Comparison of ENCODE assay signal across 19 cellular contexts in the genomic region with DNA sequence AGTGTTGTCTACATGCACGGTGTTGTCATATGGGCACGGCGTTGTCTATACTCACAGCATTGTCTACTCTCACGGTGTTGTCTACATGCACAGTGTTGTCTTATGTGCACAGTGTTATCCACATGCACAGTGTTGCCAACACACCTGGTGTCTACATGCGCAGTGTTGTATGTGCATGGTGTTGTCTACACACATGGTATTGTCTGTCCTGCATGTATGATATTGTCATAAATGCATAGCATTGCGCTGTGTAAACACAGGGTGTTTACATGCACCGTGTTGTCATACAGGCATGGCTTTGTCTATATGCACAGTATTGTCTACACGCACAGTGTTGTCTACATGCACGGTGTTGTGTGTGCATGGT. TPM values are rescaled to one million over a fixed set of nuclear protein-coding genes. Genes with fewer than 3 reads are reported as not detected.
DNase-seq lines count a peak whose midpoint lies in the region; ATAC-seq and TF ChIP-seq lines count a peak whose summit lies in the region.
"Had no signal": no experiment of that assay in that cellular context is flagged by ENCODE, and none has a peak within 500 bp of the region (broad histone marks: within the 10 kb centered on the region; RNA-seq: fewer than 3 reads in every experiment).

No MANE protein-coding gene starts in this region.

- peaks cover 33% of the 10 kb centered on the region for H3K4me1 ChIP-seq in KMS-11 (ENCODE audit: low read depth, poor library complexity, severe bottlenecking)

- no peaks in the 10 kb centered on the region for H4K20me1 ChIP-seq in KMS-11 (ENCODE audit: insufficient read depth)

- H3K27ac ChIP-seq in KMS-11: peak overlapping the region; percentile 54
- H3K27ac ChIP-seq in caudate nucleus (ENCODE audit: low read depth, low read length): peak overlapping the region; percentile 56
- peak overlapping the region; percentile 5 for H3K27ac ChIP-seq in temporal lobe (ENCODE audit: low read depth, low read length)
- no peak overlapping the region for H3K27ac ChIP-seq in coronary artery
- H3K27ac ChIP-seq: GM23248 had no signal

- peak overlapping the region; percentile 22; the same call in 1 of the 2 replicates for H2AFZ ChIP-seq in KMS-11 (ENCODE audit: low read depth)
- H2AFZ ChIP-seq: GM23248 had no signal

- peak overlapping the region; percentile 29; the same call in 1 of the 2 replicates for H3K4me2 ChIP-seq in KMS-11

- no peak for TF ChIP-seq CTCF in KMS-11 (conservative IDR thresholded peaks at IDR 0.05; ENCODE audit: low read depth, low read length)
- no peak for TF ChIP-seq CTCF in coronary artery (IDR thresholded peaks at IDR 0.05)

- ATAC-seq in left ventricle myocardium superior (no peak), Right ventricle myocardium superior (ENCODE audit: poor library complexity) (no peak)
- ATAC-seq: PC-3 had no signal

- H3K4me3 ChIP-seq in KMS-11 (IDR thresholded peaks at IDR 0.05; ENCODE audit: insufficient read depth, low read depth, low read length): no peak overlapping the region
- no peak overlapping the region for H3K4me3 ChIP-seq in coronary artery
- H3K4me3 ChIP-seq: GM23248 had no signal

- H3K79me2 ChIP-seq in KMS-11 (ENCODE audit: insufficient read depth, low read depth): no peaks in the 10 kb centered on the region

- no peaks in the 10 kb centered on the region for H3K36me3 ChIP-seq in KMS-11 (ENCODE audit: insufficient read depth)

- DNase-seq in left ventricle myocardium superior: peak; percentile 25
- no peak for DNase-seq in Right ventricle myocardium superior
- no peak for DNase-seq in caudate nucleus (lab: John Stamatoyannopoulos, UW)
- DNase-seq in coronary artery (ENCODE audit: low spot score): no peak
- no peak for DNase-seq in DMS 273 (lab: John Stamatoyannopoulos, UW; ENCODE audit: unreplicated experiment)
- no peak for DNase-seq in DMS153 treated with DMSO at 0.1 percent for 48 hours (lab: John Stamatoyannopoulos, UW; ENCODE audit: unreplicated experiment)
- DNase-seq: 8988T; CD8-positive, alpha-beta memory T cell; GF-D8; GM23248; HCEC 1CT; MV-4-11; NCI-H187 treated with DMSO at 0.1 percent for 48 hours; NCI-H2171; NCI-H446; NK-92 treated with Interleukin-12 subunit alpha and Interleukin-12 subunit beta, amount 100 ng/mL, for 24 hours; PC-3 had no signal

- intact Hi-C loops in left ventricle myocardium superior (cut with micrococcal nuclease): no loop called here
- intact Hi-C loops in Right ventricle myocardium superior (cut with DNase I): no loop called here

- H3K27me3 ChIP-seq in KMS-11 (ENCODE audit: insufficient read depth, low read depth): no peaks in the 10 kb centered on the region

- no peak overlapping the region for H3K9ac ChIP-seq in KMS-11
- H3K9ac ChIP-seq: GM23248 had no signal

RNA-seq across cellular contexts. Expression of a gene that starts 6.8 kb away (rescaled TPM):
- 442 TPM for total RNA-seq in left ventricle myocardium superior
- 506 TPM for total RNA-seq in Right ventricle myocardium superior
- total RNA-seq in temporal lobe: 0.74 TPM

RNA-seq across cellular contexts. Expression of a gene that starts 44.0 kb away (rescaled TPM):
- total RNA-seq in left ventricle myocardium superior: 242 TPM
- 196 TPM for total RNA-seq in Right ventricle myocardium superior
- 14.3 TPM for total RNA-seq in temporal lobe

Comparison
In these comparisons a context has a peak if more than half of its experiments do, and no peak if none do; other contexts are left out.
1. H3K27ac ChIP-seq: peak in KMS-11 (single experiment), caudate nucleus (single experiment) and temporal lobe (single experiment); none in coronary artery (0 of 2).
2. RNA of a gene that starts 6.8 kb away (total RNA-seq): 506 TPM in Right ventricle myocardium superior (single experiment) and 442 TPM in left ventricle myocardium superior (single experiment); 0.74 TPM in temporal lobe (single experiment); every median in the first group is over 100 times any median in the second.
3. RNA of a gene that starts 44.0 kb away (total RNA-seq): 242 TPM in left ventricle myocardium superior (single experiment) and 196 TPM in Right ventricle myocardium superior (single experiment); 14.3 TPM in temporal lobe (single experiment); every median in the first group is over 10 times any median in the second.